ENCODE assay signal across 19 cellular contexts in genomic region chr12:12216349-12217017, GRCh38. TPM values are rescaled to one million over a fixed set of nuclear protein-coding genes. Genes with fewer than 3 reads are reported as not detected.
A peak's percentile ranks its signal among the peaks of the same experiment; 100 is the strongest.
DNase-seq lines count a peak whose midpoint lies in the region; ATAC-seq and TF ChIP-seq lines count a peak whose summit lies in the region.
"Had no signal": no experiment of that assay in that cellular context is flagged by ENCODE, and none has a peak within 500 bp of the region (broad histone marks: within the 10 kb centered on the region; RNA-seq: fewer than 3 reads in every experiment).

No MANE protein-coding gene starts in this region.

- peak overlapping the region; percentile 36 for H2BK15ac ChIP-seq in mesendoderm (replicated peaks; ENCODE audit: low read depth)

- peak overlapping the region; percentile 51 for H3K56ac ChIP-seq in mesendoderm (ENCODE audit: low read length)

- no CpG with 5 or more reads among the region's 3 CpGs for WGBS in mesendoderm (ENCODE audit: extremely low coverage, insufficient coverage, low lambda C conversion rate)
- WGBS in tibial nerve, 2 donors = 34 to 37% methylated on average over 3 of the region's 3 CpGs

- H3K18ac ChIP-seq in mesendoderm (ENCODE audit: low read length) = no peak overlapping the region

- H3K36me3 Mint-ChIP-seq in Caco-2 (ENCODE audit: insufficient read depth, unreplicated experiment) (no peaks in the 10 kb centered on the region), chondrocyte (ENCODE audit: low read depth) (peaks cover 2% of the 10 kb centered on the region)

- H3K79me1 ChIP-seq in mesendoderm (ENCODE audit: low read length) = peaks cover 4% of the 10 kb centered on the region

- POLR2A ChIA-PET in Caco-2 (lab: Charles Lee) = no interaction called here

- no peak overlapping the region for H3K27ac ChIP-seq in mesendoderm (ENCODE audit: low read depth, low read length)
- H3K27ac ChIP-seq in tibial nerve = no peak overlapping the region
- H3K27ac ChIP-seq: adrenal gland, coronary artery, parathyroid adenoma, thoracic aorta had no signal

- H3K4me3 ChIP-seq in Caco-2 (ENCODE audit: low read depth, low read length) (no peak overlapping the region), NB4 (ENCODE audit: low read depth, low read length) (no peak overlapping the region), mesendoderm (ENCODE audit: low read length) (no peak overlapping the region), tibial nerve (no peak overlapping the region)
- H3K4me3 ChIP-seq: adrenal gland, coronary artery, thoracic aorta had no signal

- H3K27ac Mint-ChIP-seq in Caco-2 (ENCODE audit: unreplicated experiment) = peak overlapping the region; percentile 57
- peak overlapping the region; percentile 75 for H3K27ac Mint-ChIP-seq in chondrocyte (ENCODE audit: unreplicated experiment)

- no peak overlapping the region for H3K9ac ChIP-seq in mesendoderm (ENCODE audit: low read length)
- H3K9ac ChIP-seq: parathyroid adenoma had no signal

- intact Hi-C loops in Caco-2 (cut with micrococcal nuclease; ENCODE audit: unreplicated experiment) = no loop called here

- H3K23ac ChIP-seq in mesendoderm (ENCODE audit: low read length) = no peak overlapping the region

- H3K4me1 Mint-ChIP-seq in Caco-2 (ENCODE audit: low read depth, unreplicated experiment) = peaks cover 56% of the 10 kb centered on the region
- H3K4me1 Mint-ChIP-seq in chondrocyte (ENCODE audit: low read depth) = peaks cover 52% of the 10 kb centered on the region

- peak overlapping the region; percentile 25 for H2BK5ac ChIP-seq in mesendoderm (ENCODE audit: low read length)

- H3K4ac ChIP-seq in mesendoderm (ENCODE audit: low read depth, low read length) = no peak overlapping the region

- TF ChIP-seq POLR2A in NB4 (IDR thresholded peaks at IDR 0.05; ENCODE audit: extremely low read depth, insufficient read length) (no peak), tibial nerve (IDR thresholded peaks at IDR 0.05) (no peak)

- H3K36me3 ChIP-seq in Caco-2 (ENCODE audit: control insufficient read depth, insufficient read depth, low read length) (no peaks in the 10 kb centered on the region), mesendoderm (ENCODE audit: control insufficient read depth, insufficient read depth, low read length) (no peaks in the 10 kb centered on the region), tibial nerve (no peaks in the 10 kb centered on the region)
- H3K36me3 ChIP-seq: adrenal gland, thoracic aorta had no signal

- no peaks in the 10 kb centered on the region for H3K27me3 ChIP-seq in Caco-2 (replicated peaks; ENCODE audit: control insufficient read depth, insufficient read depth, low read length)
- H3K27me3 ChIP-seq in mesendoderm (ENCODE audit: insufficient read depth, low read length, poor library complexity) = no peaks in the 10 kb centered on the region
- no peaks in the 10 kb centered on the region for H3K27me3 ChIP-seq in tibial nerve
- H3K27me3 ChIP-seq: adrenal gland had no signal

- CTCF ChIA-PET in Caco-2 (lab: Charles Lee) = no interaction called here

- DNase-seq in Caco-2 (no peak), NB4 (ENCODE audit: low read depth) (peak; percentile 74), chondrocyte (ENCODE audit: low spot score) (no peak), mesendoderm (no peak), tibial nerve (ENCODE audit: low spot score in 2 of 2) (no peak), T-helper 1 cell (no peak), NCI-H1048 (lab: John Stamatoyannopoulos, UW) (no peak)
- DNase-seq: activated CD4-positive, alpha-beta T cell treated with anti-CD3 and anti-CD28 coated beads, Interleukin-2, amount 50 U/mL, for 1 hour; activated T-cell treated with anti-CD3 and anti-CD28 coated beads, Interleukin-2, amount 50 U/mL, for 48 hours; adrenal gland; midbrain; NCI-H1694; NCI-H524 treated with DMSO at 0.1 percent for 48 hours; RPMI8226; T-helper 9 cell had no signal

- no peak for TF ChIP-seq EP300 in tibial nerve (IDR thresholded peaks at IDR 0.05)

- H3K9me3 ChIP-seq in Caco-2 = no peaks in the 10 kb centered on the region
- no peaks in the 10 kb centered on the region for H3K9me3 ChIP-seq in tibial nerve
- H3K9me3 ChIP-seq: adrenal gland, thoracic aorta had no signal

- H3K79me2 ChIP-seq in mesendoderm (ENCODE audit: control insufficient read depth, insufficient read depth, low read length) = peaks cover 56% of the 10 kb centered on the region

- H3K4me1 ChIP-seq in Caco-2 (peaks cover 28% of the 10 kb centered on the region), mesendoderm (ENCODE audit: control insufficient read depth, low read depth, low read length) (peaks cover 6% of the 10 kb centered on the region), tibial nerve (peaks cover 0 to 37% (median 12%) of the 10 kb centered on the region in 4 donors)

- H4K5ac ChIP-seq in mesendoderm (ENCODE audit: low read length) = no peak overlapping the region

- no peak overlapping the region for H3K4me3 Mint-ChIP-seq in Caco-2 (ENCODE audit: unreplicated experiment)
- no peak overlapping the region for H3K4me3 Mint-ChIP-seq in chondrocyte (ENCODE audit: unreplicated experiment)

- no peak overlapping the region for H4K8ac ChIP-seq in mesendoderm (ENCODE audit: low read depth, low read length)

- H3K9me3 Mint-ChIP-seq in Caco-2 (ENCODE audit: unreplicated experiment) = no peaks in the 10 kb centered on the region
- H3K9me3 Mint-ChIP-seq in chondrocyte (ENCODE audit: low read depth) = peaks cover 2% of the 10 kb centered on the region

- TF ChIP-seq CTCF in Caco-2 (IDR thresholded peaks at IDR 0.05; ENCODE audit: insufficient read depth in 1 of 2, low read depth in 1 of 2, low read length in 1 of 2, severe bottlenecking in 1 of 2, unreplicated experiment in 1 of 2) = no peak
- no peak for TF ChIP-seq CTCF in NB4 (IDR thresholded peaks at IDR 0.05; ENCODE audit: low read depth, low read length)
- TF ChIP-seq CTCF in chondrocyte (IDR thresholded peaks at IDR 0.05) = no peak
- no peak for TF ChIP-seq CTCF in tibial nerve (IDR thresholded peaks at IDR 0.05)

- no peak overlapping the region for H2AK5ac ChIP-seq in mesendoderm (ENCODE audit: low read length)

- no peak for ATAC-seq in GM21723 (IDR thresholded peaks at IDR 0.05; ENCODE audit: unreplicated experiment)

- peak overlapping the region; percentile 65 for H2BK120ac ChIP-seq in mesendoderm (ENCODE audit: low read depth, low read length)

- H3K27me3 Mint-ChIP-seq in Caco-2 (ENCODE audit: insufficient read depth, unreplicated experiment) (no peaks in the 10 kb centered on the region), chondrocyte (ENCODE audit: low read depth) (no peaks in the 10 kb centered on the region)

- BruUV-seq in Caco-2 (replicated peaks; lab: Mats Ljungman, UMichigan) = no TSS peak

- H3K4me2 ChIP-seq in mesendoderm (ENCODE audit: low read length) = no peak overlapping the region

RNA-seq across cellular contexts. Expression of gene LRP6, which starts 50.4 kb away (rescaled TPM):
- total RNA-seq in Caco-2 (2022) (72.7 and 78.4 TPM in 2 replicates), chondrocyte (39.0 to 41.4 TPM (median 40.2 TPM) in 3 replicates), tibial nerve (10 to 100 TPM; 30.6 to 64.5 (median 44.9) TPM)
- polyA plus RNA-seq in mesendoderm (2013, experiment 1 of 2) = 18.2 TPM
- 17.9 TPM for polyA plus RNA-seq in mesendoderm (2013, experiment 2 of 2)
